ENCODE assay signal across 6 cellular contexts in the genomic region with DNA sequence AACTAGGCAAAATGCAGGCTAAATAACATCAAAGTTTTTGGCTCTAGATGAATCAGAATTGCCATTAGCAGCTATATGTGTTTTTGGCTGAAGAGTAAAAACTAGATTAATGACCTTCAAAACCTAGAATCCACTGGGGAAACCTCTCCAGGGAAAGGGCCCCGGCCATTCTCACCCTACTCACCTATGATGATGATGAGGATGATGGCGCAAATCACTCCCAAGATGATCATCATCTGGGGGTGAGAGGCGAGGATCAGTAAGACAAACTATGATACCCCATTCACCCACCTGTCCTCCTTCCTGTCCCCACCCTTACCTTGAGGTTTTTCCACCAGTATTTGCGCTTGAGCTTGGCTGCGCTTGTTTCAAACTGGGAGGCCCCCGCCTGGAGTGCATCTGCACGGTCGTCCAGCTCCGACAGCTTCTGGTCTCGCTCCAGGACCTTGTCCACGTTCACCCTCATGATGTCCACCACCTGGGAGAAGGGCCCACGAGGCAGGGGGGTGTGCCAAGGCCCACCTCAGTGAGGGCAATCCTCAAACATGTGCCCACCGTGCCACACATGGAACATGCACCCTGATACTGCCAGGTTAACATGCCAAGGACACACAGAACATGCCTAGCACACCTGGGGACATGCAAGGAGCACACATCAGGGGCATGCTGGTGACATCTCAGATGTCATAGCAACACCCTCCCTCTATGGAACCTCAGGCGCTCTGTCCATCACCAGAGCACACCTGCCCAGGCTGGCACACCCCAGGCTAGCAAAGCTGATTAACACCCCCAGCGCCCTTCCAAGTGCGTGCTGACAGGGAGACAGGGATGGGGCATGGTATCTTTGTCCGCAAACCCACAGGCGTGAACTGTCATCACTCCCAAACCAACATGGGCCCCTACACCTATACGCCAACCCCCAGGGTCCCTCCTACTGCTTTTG. TPM values are rescaled to one million over a fixed set of nuclear protein-coding genes. Genes with fewer than 3 reads are reported as not detected.
DNase-seq lines count a peak whose midpoint lies in the region; ATAC-seq and TF ChIP-seq lines count a peak whose summit lies in the region.

No MANE protein-coding gene starts in this region.

- WGBS in esophagus, 2 donors: 37 to 39% methylated on average over 19 of the region's 19 CpGs

- no peak overlapping the region for H2AFZ ChIP-seq in PC-9

- H3K9me3 ChIP-seq in PC-9 (ENCODE audit: insufficient read depth, low read depth) (no peaks in the 10 kb centered on the region), esophagus (ENCODE audit: control insufficient read depth in 2 of 2, insufficient read depth in 1 of 2, low read depth in 1 of 2, low read length in 1 of 2) (no peaks in the 10 kb centered on the region)

- intact Hi-C loops in PC-9 (cut with micrococcal nuclease; ENCODE audit: unreplicated experiment): no loop called here

- H3K4me3 Mint-ChIP-seq in stimulated activated memory B cell treated with anti-CD40 and anti-IgM and Interleukin-4, amounts not matched to agents 10 μg/mL and 1 μg/mL and 100 μg/mL, for 72 hours: peak overlapping the region; percentile 84

- H3K36me3 ChIP-seq in PC-9 (ENCODE audit: low read depth) (no peaks in the 10 kb centered on the region), esophagus (ENCODE audit: control insufficient read depth in 2 of 2, insufficient read depth in 2 of 2, low read length in 1 of 2) (peaks cover 0 to 15% of the 10 kb centered on the region in 2 donors)

- POLR2A ChIA-PET in PC-9 (lab: Charles Lee; ENCODE audit: unreplicated experiment): no interaction called here

- H3K27me3 Mint-ChIP-seq in stimulated activated memory B cell treated with anti-CD40 and anti-IgM and Interleukin-4, amounts not matched to agents 10 μg/mL and 1 μg/mL and 100 μg/mL, for 72 hours: no peaks in the 10 kb centered on the region

- H3K27ac Mint-ChIP-seq in stimulated activated memory B cell treated with anti-CD40 and anti-IgM and Interleukin-4, amounts not matched to agents 10 μg/mL and 1 μg/mL and 100 μg/mL, for 72 hours: peak overlapping the region; percentile 99

- H3K79me2 ChIP-seq in PC-9 (ENCODE audit: low read depth): peaks cover 10% of the 10 kb centered on the region; the same call in 1 of the 2 replicates

- peaks cover 24% of the 10 kb centered on the region for H3K36me3 Mint-ChIP-seq in stimulated activated memory B cell treated with anti-CD40 and anti-IgM and Interleukin-4, amounts not matched to agents 10 μg/mL and 1 μg/mL and 100 μg/mL, for 72 hours

- TSS peak; percentile 60 for BruUV-seq in PC-9 (replicated peaks; lab: Mats Ljungman, UMichigan)

- no peak for ATAC-seq in stimulated activated memory B cell treated with anti-CD40 and anti-IgM and Interleukin-4, amounts not matched to agents 10 μg/mL and 1 μg/mL and 100 μg/mL, for 72 hours

- peak overlapping the region; percentile 89 for H3K4me2 ChIP-seq in PC-9

- no peaks in the 10 kb centered on the region for H4K20me1 ChIP-seq in PC-9 (ENCODE audit: insufficient read depth)

- H3K9me3 Mint-ChIP-seq in stimulated activated memory B cell treated with anti-CD40 and anti-IgM and Interleukin-4, amounts not matched to agents 10 μg/mL and 1 μg/mL and 100 μg/mL, for 72 hours: no peaks in the 10 kb centered on the region

- H3K27ac ChIP-seq in PC-9 (no peak overlapping the region), esophagus (ENCODE audit: low read depth in 2 of 2, low read length in 1 of 2) (peak overlapping the region; percentile 97 to 98)

- H3K4me1 Mint-ChIP-seq in stimulated activated memory B cell treated with anti-CD40 and anti-IgM and Interleukin-4, amounts not matched to agents 10 μg/mL and 1 μg/mL and 100 μg/mL, for 72 hours: peaks cover 63% of the 10 kb centered on the region

- CTCF ChIA-PET in PC-9 (lab: Charles Lee): interaction anchor here (0.6 kb wide), 2 partner anchors 25 to 37 kb away, joined by 3 to 21 read pairs; no protein-coding TSS in a partner anchor

- no peaks in the 10 kb centered on the region for H3K27me3 ChIP-seq in PC-9 (ENCODE audit: insufficient read depth, low read depth)
- H3K27me3 ChIP-seq in esophagus (ENCODE audit: control insufficient read depth in 1 of 2, insufficient read depth in 2 of 2, low read length in 2 of 2): no peaks in the 10 kb centered on the region

- TF ChIP-seq CTCF in PC-9 (conservative IDR thresholded peaks at IDR 0.05): no peak

- H3K4me1 ChIP-seq in PC-9 (replicated peaks; ENCODE audit: insufficient read depth) (peaks cover 8% of the 10 kb centered on the region; the same call in 1 of the 2 replicates), esophagus (ENCODE audit: control insufficient read depth in 2 of 2, insufficient read depth in 2 of 2, low read length in 1 of 2) (peaks cover 3 to 24% of the 10 kb centered on the region in 2 donors)

- H3F3A ChIP-seq in PC-9 (ENCODE audit: insufficient read depth, low read depth): peaks cover 16% of the 10 kb centered on the region; the same call in 1 of the 2 replicates

- H3K4me3 ChIP-seq in PC-9 (peak overlapping the region; percentile 75), esophagus (ENCODE audit: low read depth in 1 of 2, low read length in 2 of 2) (peak overlapping the region; percentile 85 to 92)

- DNase-seq in PC-9: no peak
- DNase-seq in pons (ENCODE audit: low spot score): no peak
- DNase-seq in germinal center (ENCODE audit: low spot score): no peak
- DNase-seq in NK-92 treated with Interleukin-12 subunit alpha and Interleukin-12 subunit beta, amount 100 ng/mL, for 24 hours (lab: John Stamatoyannopoulos, UW): no peak

- no peaks in the 10 kb centered on the region for H3K9me2 ChIP-seq in PC-9 (ENCODE audit: insufficient read depth)

RNA-seq across cellular contexts. Expression of a gene that starts 1.2 kb away (rescaled TPM):
- 29.3 and 35.1 TPM in 2 replicates for total RNA-seq in PC-9 (2021)
- polyA plus RNA-seq in esophagus: 10 to 100 TPM; 21.9 to 22.4 TPM

RNA-seq across cellular contexts. Expression of a gene that starts 9.4 kb away (rescaled TPM):
- 60.2 and 78.7 TPM in 2 replicates for total RNA-seq in PC-9 (2021)
- 10 to 100 TPM; 44.7 to 85.2 TPM for polyA plus RNA-seq in esophagus

RNA-seq across cellular contexts. Expression of a gene that starts 14.6 kb away (rescaled TPM):
- total RNA-seq in PC-9 (2021): 58.5 and 59.1 TPM in 2 replicates
- 1 to 10 TPM; 5.6 to 8.9 TPM for polyA plus RNA-seq in esophagus

RNA-seq across cellular contexts. Expression of a gene that starts 28.4 kb away (rescaled TPM):
- 6.4 and 8.0 TPM in 2 replicates for total RNA-seq in PC-9 (2021)
- 1 to 10 TPM; 3.3 to 8.2 TPM for polyA plus RNA-seq in esophagus

RNA-seq across cellular contexts. Expression of a gene that starts 37.7 kb away (rescaled TPM):
- total RNA-seq in PC-9 (2021): 2.6 and 9.0 TPM in 2 replicates
- under 1 TPM; 0.15 to 0.24 TPM for polyA plus RNA-seq in esophagus
